In the genomic region with DNA sequence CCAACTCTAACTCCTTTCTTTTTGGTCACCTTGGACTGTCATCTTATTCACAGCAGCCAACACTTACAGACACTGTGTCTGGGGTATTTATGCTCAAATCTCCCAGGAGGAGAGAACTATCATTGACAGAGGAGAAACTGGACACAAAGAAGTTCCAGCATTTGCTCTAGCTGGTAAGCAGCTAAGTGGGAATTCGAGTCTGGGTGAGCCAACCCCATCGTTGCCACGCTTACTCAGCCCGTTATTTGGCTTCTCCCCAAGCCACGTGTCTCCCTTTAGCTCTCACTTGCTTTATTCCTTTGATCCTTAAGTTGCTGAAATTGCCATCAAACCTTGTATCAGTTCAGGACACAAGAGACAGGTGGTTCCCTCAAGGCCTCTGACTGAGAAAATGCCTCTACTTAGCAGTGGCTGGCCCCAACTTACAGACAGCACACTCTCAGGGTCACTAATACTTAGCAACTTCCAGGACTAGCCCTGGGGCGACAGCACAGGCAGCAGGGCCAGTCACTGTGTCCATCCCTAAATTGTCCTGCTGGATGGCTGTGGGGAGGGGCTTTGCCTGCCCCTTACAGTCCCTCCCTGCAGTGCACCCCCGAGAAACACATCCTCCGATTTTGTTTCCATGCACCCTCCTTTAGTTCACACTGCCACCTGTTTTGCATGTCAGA, we compare ENCODE assay signal across 16 cellular contexts. TPM values are rescaled to one million over a fixed set of nuclear protein-coding genes. Genes with fewer than 3 reads are reported as not detected.
A peak's percentile ranks its signal among the peaks of the same experiment; 100 is the strongest.
DNase-seq lines count a peak whose midpoint lies in the region; ATAC-seq and TF ChIP-seq lines count a peak whose summit lies in the region.
"Had no signal": no experiment of that assay in that cellular context is flagged by ENCODE, and none has a peak within 500 bp of the region (broad histone marks: within the 10 kb centered on the region; RNA-seq: fewer than 3 reads in every experiment).

No MANE protein-coding gene starts in this region.

- no peak overlapping the region for H3K14ac ChIP-seq in H9 (ENCODE audit: insufficient read depth, low read length)

- H3K23ac ChIP-seq in mesendoderm (ENCODE audit: low read length) (peak overlapping the region; percentile 38), H9 (ENCODE audit: insufficient read length, low read depth, low read length) (no peak overlapping the region)

- TF ChIP-seq CTCF in AG10803 (conservative IDR thresholded peaks at IDR 0.05; ENCODE audit: low read length) (no peak), choroid plexus epithelial cell (conservative IDR thresholded peaks at IDR 0.05; ENCODE audit: low read depth, low read length) (no peak), H9 (conservative IDR thresholded peaks at IDR 0.05) (no peak)

- no peaks in the 10 kb centered on the region for H3K36me3 ChIP-seq in mesendoderm (ENCODE audit: control insufficient read depth, insufficient read depth, low read length)
- H3K36me3 ChIP-seq: ovary had no signal

- no peak overlapping the region for H3K56ac ChIP-seq in mesendoderm (ENCODE audit: low read length)
- no peak overlapping the region for H3K56ac ChIP-seq in H9 (ENCODE audit: insufficient read length, low read depth, low read length)

- H4K8ac ChIP-seq in mesendoderm (ENCODE audit: low read depth, low read length) (no peak overlapping the region), H9 (replicated peaks; ENCODE audit: insufficient read length, low read depth, low read length) (no peak overlapping the region)

- H3K79me1 ChIP-seq in mesendoderm (ENCODE audit: low read length) = no peaks in the 10 kb centered on the region
- no peaks in the 10 kb centered on the region for H3K79me1 ChIP-seq in H9 (ENCODE audit: insufficient read depth, low read depth, low read length, poor library complexity, severe bottlenecking)

- H2BK12ac ChIP-seq in H9 (ENCODE audit: insufficient read length, low read depth, low read length) = no peak overlapping the region

- H3T11ph ChIP-seq in H9 (ENCODE audit: low read length) = no peak overlapping the region

- ATAC-seq in T-cell (replicated peaks in 1 of 4) = no peak

- H2BK120ac ChIP-seq in mesendoderm (ENCODE audit: low read depth, low read length) (no peak overlapping the region), H9 (ENCODE audit: low read depth, low read length, poor library complexity, severe bottlenecking) (no peak overlapping the region)

- H2BK5ac ChIP-seq in mesendoderm (ENCODE audit: low read length) = no peak overlapping the region
- no peak overlapping the region for H2BK5ac ChIP-seq in H9 (ENCODE audit: insufficient read length, low read length)

- H3K36me3 Mint-ChIP-seq in H9 (ENCODE audit: insufficient read depth in 1 of 3, low read depth in 3 of 3) = no peaks in the 10 kb centered on the region
- no peaks in the 10 kb centered on the region for H3K36me3 Mint-ChIP-seq in T-cell
- H3K36me3 Mint-ChIP-seq: type B pancreatic cell had no signal

- H3K23me2 ChIP-seq in H9 (ENCODE audit: insufficient read length, low read depth, low read length, poor library complexity, severe bottlenecking) = no peaks in the 10 kb centered on the region

- H3K4me1 Mint-ChIP-seq in H9 (peaks cover 48 to 57% of the 10 kb centered on the region in 2 experiments), T-cell (no peaks in the 10 kb centered on the region)
- H3K4me1 Mint-ChIP-seq: central memory CD8-positive, alpha-beta T cell had no signal

- H3K4ac ChIP-seq in mesendoderm (ENCODE audit: low read depth, low read length) = no peak overlapping the region
- no peak overlapping the region for H3K4ac ChIP-seq in H9 (ENCODE audit: low read depth, low read length)

- H3K79me2 ChIP-seq in mesendoderm (ENCODE audit: control insufficient read depth, insufficient read depth, low read length) (no peaks in the 10 kb centered on the region), H9 (ENCODE audit: insufficient read depth, low read length) (no peaks in the 10 kb centered on the region)

- H2AK5ac ChIP-seq in mesendoderm (ENCODE audit: low read length) = peak overlapping the region; percentile 33
- H2AK5ac ChIP-seq in H9 (ENCODE audit: insufficient read length, low read length) = no peak overlapping the region

- no peak overlapping the region for H3K9ac ChIP-seq in mesendoderm (ENCODE audit: low read length)
- no peak overlapping the region for H3K9ac ChIP-seq in H9 (ENCODE audit: extremely low read depth, insufficient read length, low read length)

- no peak overlapping the region for H2AFZ ChIP-seq in H9 (ENCODE audit: low read length)

- H3K27me3 Mint-ChIP-seq in H9 (ENCODE audit: low read depth) (peaks cover 94% of the 10 kb centered on the region), T-cell (peaks cover 27 to 48% of the 10 kb centered on the region in 2 donors)

- no peak overlapping the region for H4K91ac ChIP-seq in H9 (ENCODE audit: insufficient read length, low read depth, low read length)

- H3K27ac Mint-ChIP-seq in H9 (no peak overlapping the region), T-cell (peak overlapping the region in 1 of 2 donors; percentile 48)
- H3K27ac Mint-ChIP-seq: type B pancreatic cell had no signal

- peak; percentile 29 for DNase-seq in AG10803 (ENCODE audit: low read depth)
- peak; percentile 18 for DNase-seq in HT1080 (ENCODE audit: low read depth)
- peak; percentile 33 for DNase-seq in choroid plexus epithelial cell (ENCODE audit: low read depth)
- no peak for DNase-seq in mesendoderm
- no peak for DNase-seq in superior temporal gyrus (ENCODE audit: extremely low spot score)
- DNase-seq in NCI-H1694 treated with DMSO at 0.1 percent for 48 hours (lab: John Stamatoyannopoulos, UW) = no peak
- no peak for DNase-seq in H9
- no peak for DNase-seq in T-cell
- DNase-seq: activated CD8-positive, alpha-beta memory T cell treated with anti-CD3 and anti-CD28 coated beads for 24 hours; DMS79; NCI-H2029 treated with DMSO at 0.1 percent for 48 hours; NCI-H69; ovary had no signal

- no peak overlapping the region for H3K18ac ChIP-seq in mesendoderm (ENCODE audit: low read length)
- H3K18ac ChIP-seq in H9 (ENCODE audit: insufficient read length, low read depth, low read length) = no peak overlapping the region

- CTCF ChIA-PET in T-cell (lab: Charles Lee) = interaction anchor here in 1 of 2 donors (0.6 kb wide), 1 partner anchor 1876 kb away, joined by 3 read pairs; no protein-coding TSS in a partner anchor

- H3K27ac ChIP-seq in mesendoderm (ENCODE audit: low read depth, low read length) (no peak overlapping the region), H9 (ENCODE audit: insufficient read length, low read depth, low read length) (no peak overlapping the region)
- H3K27ac ChIP-seq: ovary had no signal

- H3K4me3 ChIP-seq in AG10803 (ENCODE audit: low read length) = no peak overlapping the region
- H3K4me3 ChIP-seq in choroid plexus epithelial cell (ENCODE audit: low read depth, low read length) = no peak overlapping the region
- H3K4me3 ChIP-seq in mesendoderm (ENCODE audit: low read length) = no peak overlapping the region
- H3K4me3 ChIP-seq: ovary had no signal

- H3K9me3 ChIP-seq in H9 (ENCODE audit: control insufficient read depth, low read depth, low read length) = no peaks in the 10 kb centered on the region
- H3K9me3 ChIP-seq: ovary had no signal

- WGBS in mesendoderm (ENCODE audit: extremely low coverage, insufficient coverage, low lambda C conversion rate) = no CpG with 5 or more reads among the region's 8 CpGs
- no CpG with 5 or more reads among the region's 8 CpGs for WGBS in H9 (ENCODE audit: extremely low coverage, insufficient read length, low lambda C conversion rate)

- no peaks in the 10 kb centered on the region for H3K27me3 ChIP-seq in mesendoderm (ENCODE audit: insufficient read depth, low read length, poor library complexity)
- no peaks in the 10 kb centered on the region; the same call in 1 of the 2 replicates for H3K27me3 ChIP-seq in H9 (ENCODE audit: insufficient read depth, low read length)
- H3K27me3 ChIP-seq: ovary had no signal

- POLR2A ChIA-PET in T-cell (lab: Charles Lee) = no interaction called here

- no peak overlapping the region for H3K4me2 ChIP-seq in mesendoderm (ENCODE audit: low read length)
- no peak overlapping the region for H3K4me2 ChIP-seq in H9 (ENCODE audit: insufficient read depth, insufficient read length, low read length)

- H3K9me3 Mint-ChIP-seq in H9 = no peaks in the 10 kb centered on the region
- no peaks in the 10 kb centered on the region for H3K9me3 Mint-ChIP-seq in T-cell
- H3K9me3 Mint-ChIP-seq: central memory CD8-positive, alpha-beta T cell; type B pancreatic cell had no signal

- H2BK15ac ChIP-seq in mesendoderm (replicated peaks; ENCODE audit: low read depth) (no peak overlapping the region), H9 (ENCODE audit: low read depth, low read length) (no peak overlapping the region)

- H3K4me1 ChIP-seq in mesendoderm (ENCODE audit: control insufficient read depth, low read depth, low read length) (peaks cover 20% of the 10 kb centered on the region), H9 (ENCODE audit: insufficient read depth, low read length) (peaks cover 3% of the 10 kb centered on the region; the same call in 1 of the 2 replicates)

- H2BK20ac ChIP-seq in H9 (ENCODE audit: low read depth, low read length, poor library complexity, severe bottlenecking) = no peak overlapping the region

- H4K20me1 ChIP-seq in H9 (ENCODE audit: control insufficient read depth, insufficient read depth, insufficient read length) = no peaks in the 10 kb centered on the region

- peak overlapping the region in 1 of 2 experiments; percentile 55; a peak in 1 of 5 replicates for H3K4me3 Mint-ChIP-seq in H9
- no peak overlapping the region for H3K4me3 Mint-ChIP-seq in T-cell
- H3K4me3 Mint-ChIP-seq: central memory CD8-positive, alpha-beta T cell; type B pancreatic cell had no signal

- H4K5ac ChIP-seq in mesendoderm (ENCODE audit: low read length) (no peak overlapping the region), H9 (ENCODE audit: insufficient read length, low read depth, low read length) (no peak overlapping the region)

RNA-seq across cellular contexts. Expression of a gene that starts 1.4 kb away (rescaled TPM):
- not detected in 2 replicates for total RNA-seq in HT1080 (2014; rRNA removed; shearing (Covaris generic))
- 0.06 and 0.07 TPM in 2 replicates for polyA plus RNA-seq in HT1080 (2015; cell fraction: cytosol; rRNA removed)
- 0.26 TPM in 1 of 2 replicates, not detected in the other for polyA plus RNA-seq in HT1080 (2015; cell fraction: nucleus; rRNA removed)
- 0.06 TPM for polyA plus RNA-seq in mesendoderm (2013, experiment 1 of 2)
- 0.11 TPM for polyA plus RNA-seq in mesendoderm (2013, experiment 2 of 2)
- total RNA-seq in H9 (2021) = 0.07 and 0.15 TPM in 2 replicates
- not detected for total RNA-seq in T-cell
- total RNA-seq: endothelial cell of umbilical vein, ovary had no signal
- polyA plus RNA-seq: endothelial cell of umbilical vein, ovary had no signal

RNA-seq across cellular contexts. Expression of a gene that starts 42.4 kb away (rescaled TPM):
- not detected in 2 replicates for total RNA-seq in HT1080 (2014; rRNA removed; shearing (Covaris generic))
- polyA plus RNA-seq in HT1080 (2015; cell fraction: cytosol; rRNA removed) = not detected in 2 replicates
- polyA plus RNA-seq in HT1080 (2015; cell fraction: nucleus; rRNA removed) = not detected in 2 replicates
- polyA plus RNA-seq in mesendoderm (2013, experiment 1 of 2) = not detected
- not detected for polyA plus RNA-seq in mesendoderm (2013, experiment 2 of 2)
- total RNA-seq in H9 (2021) (not detected in 2 replicates), T-cell (not detected)
- total RNA-seq: endothelial cell of umbilical vein, ovary had no signal
- polyA plus RNA-seq: endothelial cell of umbilical vein, ovary had no signal

Comparison
In these comparisons a context has a peak if more than half of its experiments do, and no peak if none do; other contexts are left out.
1. DNase-seq: peak in AG10803 (single experiment), HT1080 (single experiment) and choroid plexus epithelial cell (single experiment); none in mesendoderm (single experiment), superior temporal gyrus (single experiment), NCI-H1694 treated with DMSO at 0.1 percent for 48 hours (single experiment), H9 (single experiment) and T-cell (0 of 34).